ENCODE assay signal across 11 cellular contexts in genomic region chr13:20441879-20442278, GRCh38.
A peak's percentile ranks its signal among the peaks of the same experiment; 100 is the strongest.
DNase-seq lines count a peak whose midpoint lies in the region; ATAC-seq and TF ChIP-seq lines count a peak whose summit lies in the region.
"Had no signal": no experiment of that assay in that cellular context is flagged by ENCODE, and none has a peak within 500 bp of the region (broad histone marks: within the 10 kb centered on the region; RNA-seq: fewer than 3 reads in every experiment).

No MANE protein-coding gene starts in this region.

- H3K27me3 ChIP-seq in HCT116 (ENCODE audit: insufficient read depth, low read length) = no peaks in the 10 kb centered on the region
- H3K27me3 ChIP-seq: vagina had no signal

- peaks cover 5 to 20% of the 10 kb centered on the region in 2 experiments; a peak in 3 of 4 replicates for H3K4me1 ChIP-seq in HCT116 (ENCODE audit: control insufficient read depth in 1 of 2, insufficient read depth in 2 of 2, low read length in 2 of 2)

- no peak overlapping the region for H3K4me3 Mint-ChIP-seq in stimulated activated effector memory CD8-positive, alpha-beta T cell treated with anti-CD3 and anti-CD28 coated beads, Interleukin-12 subunit alpha, Interleukin-12 subunit beta, amount 100 ng/mL, for 72 hours

- no peak overlapping the region for H3K9ac ChIP-seq in HCT116 (ENCODE audit: low read length)

- POLR2A ChIA-PET in HCT116 (lab: Charles Lee) = no interaction called here
- POLR2A ChIA-PET in RWPE1 (lab: Yijun Ruan, JAX; ENCODE audit: low non-redundant PET) = no interaction called here

- no peak for TF ChIP-seq RAD21 in HCT116 (IDR thresholded peaks at IDR 0.05; ENCODE audit: low read depth)

- H3K9me2 ChIP-seq in HCT116 (ENCODE audit: insufficient read depth) = no peaks in the 10 kb centered on the region

- no peaks in the 10 kb centered on the region for H3K36me3 ChIP-seq in HCT116 (ENCODE audit: control insufficient read depth in 1 of 2, insufficient read depth in 2 of 2, low read length in 2 of 2)
- H3K36me3 ChIP-seq: vagina had no signal

- H3K9me3 ChIP-seq in HCT116 (ENCODE audit: control insufficient read depth in 1 of 2, insufficient read depth in 1 of 2, low read depth in 1 of 2, low read length in 2 of 2) = 0 out of 4 replicates have a peak, but pooled peaks cover 0 to 4% of the 10 kb centered on the region in 2 experiments
- H3K9me3 ChIP-seq: vagina had no signal

- TF ChIP-seq POLR2A in HCT116 (IDR thresholded peaks at IDR 0.05; ENCODE audit: borderline replicate concordance, extremely low read depth, insufficient read depth, insufficient read length) = no peak

- no peaks in the 10 kb centered on the region for H3K9me3 Mint-ChIP-seq in stimulated activated effector memory CD8-positive, alpha-beta T cell treated with anti-CD3 and anti-CD28 coated beads, Interleukin-12 subunit alpha, Interleukin-12 subunit beta, amount 100 ng/mL, for 72 hours

- no peak overlapping the region for H3K27ac Mint-ChIP-seq in stimulated activated effector memory CD8-positive, alpha-beta T cell treated with anti-CD3 and anti-CD28 coated beads, Interleukin-12 subunit alpha, Interleukin-12 subunit beta, amount 100 ng/mL, for 72 hours

- H3K4me1 Mint-ChIP-seq in stimulated activated effector memory CD8-positive, alpha-beta T cell treated with anti-CD3 and anti-CD28 coated beads, Interleukin-12 subunit alpha, Interleukin-12 subunit beta, amount 100 ng/mL, for 72 hours = peaks cover 8% of the 10 kb centered on the region

- H3K36me3 Mint-ChIP-seq in stimulated activated effector memory CD8-positive, alpha-beta T cell treated with anti-CD3 and anti-CD28 coated beads, Interleukin-12 subunit alpha, Interleukin-12 subunit beta, amount 100 ng/mL, for 72 hours = no peaks in the 10 kb centered on the region

- intact Hi-C loops in HCT116 (cut with micrococcal nuclease) = no loop called here

- no peak overlapping the region for H3K27ac ChIP-seq in HCT116 (ENCODE audit: low read depth, low read length)
- no peak overlapping the region for H3K27ac ChIP-seq in RWPE1
- H3K27ac ChIP-seq: vagina had no signal

- TF ChIP-seq CTCF in HCT116 (IDR thresholded peaks at IDR 0.05 in 2 of 3, conservative IDR thresholded peaks at IDR 0.05 in 1 of 3; ENCODE audit: borderline replicate concordance in 1 of 3, insufficient read depth in 1 of 3, low read depth in 2 of 3, low read length in 2 of 3) = no peak
- TF ChIP-seq CTCF in RWPE1 (conservative IDR thresholded peaks at IDR 0.05; ENCODE audit: low read depth) = no peak
- no peak for TF ChIP-seq CTCF in fibroblast of pulmonary artery (IDR thresholded peaks at IDR 0.05; ENCODE audit: low read length, missing control alignments)

- H2AFZ ChIP-seq in HCT116 (ENCODE audit: low read depth, low read length, poor library complexity, severe bottlenecking) = no peak overlapping the region

- no peaks in the 10 kb centered on the region for H4K20me1 ChIP-seq in HCT116 (ENCODE audit: insufficient read depth)

- peak; percentile 72 for ATAC-seq in HCT116
- peak; percentile 73 for ATAC-seq in stimulated activated effector memory CD8-positive, alpha-beta T cell treated with anti-CD3 and anti-CD28 coated beads, Interleukin-12 subunit alpha, Interleukin-12 subunit beta, amount 100 ng/mL, for 72 hours

- RAD21 ChIA-PET in HCT116 (lab: Charles Lee; ENCODE audit: low non-redundant PET in 1 of 2, low total read pairs in 2 of 2, uncharacterized antibody in 2 of 2, unreplicated experiment in 2 of 2) = no interaction called here

- no TSS peak for BruUV-seq in HCT116 (replicated peaks; lab: Mats Ljungman, UMichigan)

- no peaks in the 10 kb centered on the region for H3K79me2 ChIP-seq in HCT116 (ENCODE audit: insufficient read depth, low read length)

- CTCF ChIA-PET in HCT116 (lab: Charles Lee) (interaction anchor here (0.6 kb wide), 1 partner anchor 14 kb away, joined by 3 read pairs; no protein-coding TSS in a partner anchor), RWPE1 (lab: Yijun Ruan, JAX) (no interaction called here)

- H3K4me3 ChIP-seq in HCT116 (replicated peaks in 1 of 2; ENCODE audit: low read depth in 1 of 2, low read length in 2 of 2) (no peak overlapping the region), fibroblast of pulmonary artery (replicated peaks; ENCODE audit: low read depth, low read length) (no peak overlapping the region)
- H3K4me3 ChIP-seq: vagina had no signal

- DNase-seq in HCT116 (ENCODE audit: low read depth, low spot score) (peak; percentile 62), RWPE1 (ENCODE audit: low spot score) (peak; percentile 31), fibroblast of pulmonary artery (ENCODE audit: low read depth) (peak; percentile 76), DMS153 (lab: John Stamatoyannopoulos, UW) (no peak), NCI-H748 treated with DMSO at 0.1 percent for 48 hours (lab: John Stamatoyannopoulos, UW) (no peak)
- no peak for DNase-seq in stimulated activated effector memory CD8-positive, alpha-beta T cell treated with anti-CD3 and anti-CD28 coated beads, Interleukin-12 subunit alpha, Interleukin-12 subunit beta, amount 100 ng/mL, for 72 hours (ENCODE audit: low spot score in 2 of 2)
- no peak for DNase-seq in stimulated activated naive CD4-positive, alpha-beta T cell (lab: John Stamatoyannopoulos, UW)
- DNase-seq: cortex of kidney, DMS53, GOT3 had no signal

- 0 out of 2 replicates have a peak overlapping the region, but pooled peaks have one; percentile 3 for H3K4me2 ChIP-seq in HCT116 (ENCODE audit: low read length)

TF ChIP-seq in HCT116, 20 proteins besides CTCF, POLR2A, EP300 and RAD21:
- no peak for TF ChIP-seq ZNF274 (IDR thresholded peaks at IDR 0.05; ENCODE audit: low read depth, low read length)
- no peak for TF ChIP-seq MAX (IDR thresholded peaks at IDR 0.05)
- no peak for TF ChIP-seq CBX3 (IDR thresholded peaks at IDR 0.05; ENCODE audit: low read depth)
- TF ChIP-seq EZH2phosphoT487 (IDR thresholded peaks at IDR 0.05; ENCODE audit: borderline replicate concordance) = no peak
- TF ChIP-seq CEBPB (IDR thresholded peaks at IDR 0.05; ENCODE audit: low read depth) = no peak
- no peak for TF ChIP-seq EZH2 (IDR thresholded peaks at IDR 0.05)
- TF ChIP-seq FOSL1 (IDR thresholded peaks at IDR 0.05; ENCODE audit: low read depth) = 0 out of 2 replicates have a peak, but pooled peaks have one; percentile 10
- no peak for TF ChIP-seq ELF1 (IDR thresholded peaks at IDR 0.05; ENCODE audit: borderline replicate concordance, low read depth)
- TF ChIP-seq ZFX (IDR thresholded peaks at IDR 0.05) = no peak
- peak; percentile 48; the same call in 1 of the 2 replicates for TF ChIP-seq SP1 (IDR thresholded peaks at IDR 0.05; ENCODE audit: low read depth)
- no peak for TF ChIP-seq EGR1 (IDR thresholded peaks at IDR 0.05; ENCODE audit: low read depth)

Comparison
In these comparisons a context has a peak if more than half of its experiments do, and no peak if none do; other contexts are left out.
1. DNase-seq: peak in HCT116 (single experiment), RWPE1 (single experiment) and fibroblast of pulmonary artery (single experiment); none in stimulated activated effector memory CD8-positive, alpha-beta T cell treated with anti-CD3 and anti-CD28 coated beads, Interleukin-12 subunit alpha, Interleukin-12 subunit beta, amount 100 ng/mL, for 72 hours (0 of 2), DMS153 (single experiment), NCI-H748 treated with DMSO at 0.1 percent for 48 hours (single experiment) and stimulated activated naive CD4-positive, alpha-beta T cell (0 of 6).